Comparison of ENCODE assay signal across 17 cellular contexts in genomic region chr15:49320337-49320736, GRCh38.
"Had no signal": no experiment of that assay in that cellular context is flagged by ENCODE, and none has a peak within 500 bp of the region (broad histone marks: within the 10 kb centered on the region; RNA-seq: fewer than 3 reads in every experiment).

No MANE protein-coding gene starts in this region.

- H3K27me3 Mint-ChIP-seq: effector memory CD8-positive, alpha-beta T cell had no signal

- H3K9me3 Mint-ChIP-seq: activated T-helper 1 cell treated with anti-CD3 and anti-CD28 coated beads, Interleukin-12 subunit alpha, Interleukin-12 subunit beta, Interleukin-2, Interleukin-4 antibody, amounts not matched to agents 30 ng/mL and 10 ng/mL and 1 ng/mL, durations not matched to agents 14 hours and 24 hours and 36 hours; natural killer cell had no signal

- FAIRE-seq: astrocyte, TTC549 had no signal

- ATAC-seq: activated naive CD4-positive, alpha-beta T cell treated with anti-CD3 and anti-CD28 coated beads, Interleukin-2, amount 50 U/mL, for 72 hours; effector memory CD8-positive, alpha-beta T cell; natural killer cell had no signal

- H3K27ac Mint-ChIP-seq: activated T-helper 1 cell treated with anti-CD3 and anti-CD28 coated beads, Interleukin-12 subunit alpha, Interleukin-12 subunit beta, Interleukin-2, Interleukin-4 antibody, amounts not matched to agents 30 ng/mL and 10 ng/mL and 1 ng/mL, durations not matched to agents 14 hours and 24 hours and 36 hours had no signal

- DNase-seq: activated CD4-positive, alpha-beta T cell treated with anti-CD3 and anti-CD28 coated beads, Interleukin-2, amount 50 U/mL, for 4 hours; activated gamma-delta T cell treated with Interleukin-2 at 50 U/mL for 16 hours; activated T-cell treated with anti-CD3 and anti-CD28 coated beads for 4 hours; adrenal gland; cerebellar nuclear complex; cortex of kidney; effector memory CD8-positive, alpha-beta T cell; esophagus squamous epithelium; natural killer cell; sigmoid colon; spleen; stimulated activated CD4-positive, alpha-beta T cell treated with anti-CD3 and anti-CD28 coated beads, Interleukin-4, amount 100 ng/mL, for 4 hours; stimulated activated naive CD4-positive, alpha-beta T cell had no signal

- H3K4me3 Mint-ChIP-seq: activated T-helper 1 cell treated with anti-CD3 and anti-CD28 coated beads, Interleukin-12 subunit alpha, Interleukin-12 subunit beta, Interleukin-2, Interleukin-4 antibody, amounts not matched to agents 30 ng/mL and 10 ng/mL and 1 ng/mL, durations not matched to agents 14 hours and 24 hours and 36 hours; effector memory CD8-positive, alpha-beta T cell; natural killer cell had no signal
